Comparison of ENCODE assay signal across 36 cellular contexts in the genomic region with DNA sequence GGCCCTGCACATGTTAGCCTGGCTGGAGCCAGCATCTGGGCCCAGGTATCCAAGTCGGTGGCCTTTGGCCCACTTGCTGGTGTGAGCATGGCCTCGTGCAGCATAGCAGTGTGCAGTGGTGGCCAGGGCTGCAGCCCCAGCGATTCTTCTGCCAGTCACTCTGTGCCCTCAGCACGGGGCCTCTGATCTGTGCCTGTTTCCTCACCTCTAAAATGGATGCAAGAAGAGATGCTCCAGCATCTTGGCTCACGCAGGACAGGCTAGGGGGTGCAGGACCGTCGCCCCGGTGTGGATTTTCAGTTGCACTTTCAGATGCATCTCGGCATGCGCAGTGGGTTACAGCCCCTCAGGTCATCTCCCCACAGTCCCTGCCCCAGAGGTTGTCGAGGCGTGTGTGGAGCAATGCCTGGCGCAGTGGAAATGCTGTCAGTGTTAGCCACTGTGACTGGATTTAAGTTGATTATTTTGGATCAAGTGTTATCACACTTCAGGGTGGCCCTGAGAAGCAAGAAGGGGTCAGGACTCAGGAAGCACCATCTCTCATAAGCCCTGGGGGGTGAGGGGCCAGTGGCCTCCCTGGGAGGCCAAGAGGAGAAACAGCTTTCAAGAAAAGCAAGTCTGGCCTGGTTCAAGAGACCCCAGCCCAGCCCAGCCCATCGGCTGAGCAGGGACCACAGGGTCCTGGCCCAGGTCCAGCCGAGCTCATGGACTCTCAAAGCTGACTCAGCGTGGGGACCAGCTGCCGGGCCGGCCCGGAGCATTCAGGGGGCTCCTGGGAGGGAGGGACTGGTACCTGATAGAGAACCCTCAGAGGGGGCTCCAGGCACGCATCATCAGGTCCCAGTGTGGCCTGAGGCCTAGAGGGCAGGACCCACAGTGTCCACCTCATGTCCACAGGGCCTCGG. TPM values are rescaled to one million over a fixed set of nuclear protein-coding genes. Genes with fewer than 3 reads are reported as not detected.
"Had no signal": no experiment of that assay in that cellular context is flagged by ENCODE, and none has a peak within 500 bp of the region (broad histone marks: within the 10 kb centered on the region; RNA-seq: fewer than 3 reads in every experiment).

No MANE protein-coding gene starts in this region.

- H3K27ac Mint-ChIP-seq: activated CD8-positive, alpha-beta T cell treated with anti-CD3 and anti-CD28 coated beads for 36 hours; activated naive CD8-positive, alpha-beta T cell treated with anti-CD3 and anti-CD28 coated beads for 36 hours; progenitor cell of endocrine pancreas had no signal

- H3K4me3 Mint-ChIP-seq: activated CD8-positive, alpha-beta T cell treated with anti-CD3 and anti-CD28 coated beads for 36 hours; activated naive CD8-positive, alpha-beta T cell treated with anti-CD3 and anti-CD28 coated beads for 36 hours; activated T-cell treated with anti-CD3 and anti-CD28 coated beads, Interleukin-2, amount 50 U/mL, for 72 hours; nephron had no signal

- H3K27ac ChIP-seq: adrenal gland, body of pancreas, cardiac muscle cell, colonic mucosa, gastroesophageal sphincter, hepatocyte, ovary, suprapubic skin, tibial artery, VCaP had no signal

- ATAC-seq: activated CD4-positive, CD25-positive, alpha-beta regulatory T cell treated with anti-CD3 and anti-CD28 coated beads, Interleukin-2, amount 50 U/mL, for 24 hours; activated CD8-positive, alpha-beta T cell treated with anti-CD3 and anti-CD28 coated beads for 36 hours; activated T-cell treated with anti-CD3 and anti-CD28 coated beads, Interleukin-2, amount 50 U/mL, for 72 hours; body of pancreas; gastroesophageal sphincter; left ventricle myocardium superior had no signal

- H3K4me1 Mint-ChIP-seq: activated naive CD8-positive, alpha-beta T cell treated with anti-CD3 and anti-CD28 coated beads for 36 hours; nephron had no signal

- H3K4me1 ChIP-seq: adrenal gland, body of pancreas, colonic mucosa, gastroesophageal sphincter, suprapubic skin, tibial artery had no signal

- H3K27me3 Mint-ChIP-seq: activated CD8-positive, alpha-beta T cell treated with anti-CD3 and anti-CD28 coated beads for 36 hours; activated naive CD8-positive, alpha-beta T cell treated with anti-CD3 and anti-CD28 coated beads for 36 hours; progenitor cell of endocrine pancreas had no signal

- DNase-seq: activated CD4-positive, alpha-beta T cell treated with anti-CD3 and anti-CD28 coated beads for 48 hours; activated CD8-positive, alpha-beta T cell treated with anti-CD3 and anti-CD28 coated beads for 36 hours; activated naive CD4-positive, alpha-beta T cell; activated naive CD8-positive, alpha-beta T cell treated with anti-CD3 and anti-CD28 coated beads for 36 hours; activated T-cell treated with anti-CD3 and anti-CD28 coated beads, Interleukin-2, amount 50 U/mL, for 72 hours; body of pancreas; cerebellar nuclear complex; colonic mucosa; dorsolateral prefrontal cortex; left cardiac atrium; left ventricle myocardium superior; mammary epithelial cell; ovary; stimulated activated CD4-positive, alpha-beta T cell treated with anti-CD3 and anti-CD28 coated beads, Interleukin-15, amount 100 ng/mL, for 24 hours; stimulated activated CD4-positive, alpha-beta T cell treated with anti-CD3 and anti-CD28 coated beads, Interleukin-2, amount 100 ng/mL, for 24 hours; stimulated activated naive CD4-positive, alpha-beta T cell; T-helper 9 cell had no signal

- H3K36me3 ChIP-seq: ovary had no signal

- H3K27me3 ChIP-seq: adrenal gland, body of pancreas, cardiac muscle cell, colonic mucosa, dorsolateral prefrontal cortex, gastroesophageal sphincter, hepatocyte, ovary, suprapubic skin, tibial artery had no signal

- H2AFZ ChIP-seq: hepatocyte had no signal

- H3K4me3 ChIP-seq: adrenal gland, body of pancreas, cardiac muscle cell, colonic mucosa, dorsolateral prefrontal cortex, gastroesophageal sphincter, hepatocyte, ovary, smooth muscle cell, suprapubic skin, tibial artery had no signal

- H3K4me2 ChIP-seq: hepatocyte, smooth muscle cell had no signal

RNA-seq across cellular contexts. Expression of a gene that starts 52.2 kb away (rescaled TPM):
- total RNA-seq: activated CD8-positive, alpha-beta T cell treated with anti-CD3 and anti-CD28 coated beads for 36 hours; activated naive CD8-positive, alpha-beta T cell treated with anti-CD3 and anti-CD28 coated beads for 36 hours; activated T-cell treated with anti-CD3 and anti-CD28 coated beads, Interleukin-2, amount 50 U/mL, for 72 hours; adrenal gland; aorta; body of pancreas; cardiac muscle cell; colonic mucosa; dorsolateral prefrontal cortex; endothelial cell of umbilical vein; fibroblast of lung; fibroblast of villous mesenchyme; gastroesophageal sphincter; hepatocyte; left cardiac atrium; left ventricle myocardium superior; mammary epithelial cell; mucosa of gallbladder; ovary; progenitor cell of endocrine pancreas; smooth muscle cell; suprapubic skin; T-helper 1 cell treated with Interleukin-12 subunit alpha and Interleukin-12 subunit beta and Interleukin-4 antibody, amounts not matched to agents 30 ng/mL and 1 ng/mL, for 36 hours; ureter had no signal
- polyA plus RNA-seq: adrenal gland, cardiac muscle cell, endothelial cell of umbilical vein, esophagus, fibroblast of lung, hepatocyte, mammary epithelial cell, ovary, smooth muscle cell had no signal
